Comparison of ENCODE assay signal across 21 cellular contexts in genomic region chr16:3965781-3966582, GRCh38.
"Had no signal": no experiment of that assay in that cellular context is flagged by ENCODE, and none has a peak within 500 bp of the region (broad histone marks: within the 10 kb centered on the region; RNA-seq: fewer than 3 reads in every experiment).

No MANE protein-coding gene starts in this region.

- H3K4me3 Mint-ChIP-seq: nephron; stimulated activated memory B cell treated with anti-CD40 and anti-IgM and Interleukin-4, amounts not matched to agents 10 μg/mL and 1 μg/mL and 100 μg/mL, for 72 hours; stimulated activated naive CD8-positive, alpha-beta T cell treated with anti-CD3 and anti-CD28 coated beads, Interleukin-15, Interleukin-2, amounts not matched to agents 100 ng/mL and 50 ng/mL, for 24 hours had no signal

- ATAC-seq: esophagus mucosa; heart left ventricle; left lobe of liver; mucosa of descending colon; psoas muscle; right lobe of liver; stimulated activated memory B cell treated with anti-CD40 and anti-IgM and Interleukin-4, amounts not matched to agents 10 μg/mL and 1 μg/mL and 100 μg/mL, for 72 hours; upper lobe of right lung had no signal

- H3K27ac ChIP-seq: heart left ventricle, parathyroid adenoma, psoas muscle, right lobe of liver, testis, upper lobe of right lung had no signal

- H2AFZ ChIP-seq: parathyroid adenoma had no signal

- H3K27ac Mint-ChIP-seq: nephron; stimulated activated memory B cell treated with anti-CD40 and anti-IgM and Interleukin-4, amounts not matched to agents 10 μg/mL and 1 μg/mL and 100 μg/mL, for 72 hours; stimulated activated naive CD8-positive, alpha-beta T cell treated with anti-CD3 and anti-CD28 coated beads, Interleukin-15, Interleukin-2, amounts not matched to agents 100 ng/mL and 50 ng/mL, for 24 hours had no signal

- FAIRE-seq: endometrium, frontal cortex, islet of Langerhans had no signal

- H3K9me3 Mint-ChIP-seq: stimulated activated memory B cell treated with anti-CD40 and anti-IgM and Interleukin-4, amounts not matched to agents 10 μg/mL and 1 μg/mL and 100 μg/mL, for 72 hours had no signal

- H3K4me3 ChIP-seq: heart left ventricle, mucosa of descending colon, psoas muscle, right lobe of liver, testis, tibial nerve, upper lobe of right lung had no signal

- H3K27me3 ChIP-seq: heart left ventricle, right lobe of liver, testis, tibial nerve, upper lobe of right lung had no signal

- H3K9ac ChIP-seq: parathyroid adenoma had no signal

- H3K79me2 ChIP-seq: parathyroid adenoma had no signal

- DNase-seq: cortex of kidney; effector memory CD4-positive, alpha-beta T cell; hippocampal formation; mucosa of descending colon; psoas muscle; retina; right lobe of liver; stimulated activated CD4-positive, alpha-beta T cell treated with anti-CD3 and anti-CD28 coated beads, Interleukin-4, amount 100 ng/mL, for 24 hours; testis; upper lobe of right lung had no signal

- H3K9me3 ChIP-seq: mucosa of descending colon, psoas muscle, right lobe of liver, testis, tibial nerve, upper lobe of right lung had no signal

- H3K4me1 ChIP-seq: parathyroid adenoma, right lobe of liver, testis had no signal
